25 cellular contexts compared by ENCODE assay signal in the genomic region with DNA sequence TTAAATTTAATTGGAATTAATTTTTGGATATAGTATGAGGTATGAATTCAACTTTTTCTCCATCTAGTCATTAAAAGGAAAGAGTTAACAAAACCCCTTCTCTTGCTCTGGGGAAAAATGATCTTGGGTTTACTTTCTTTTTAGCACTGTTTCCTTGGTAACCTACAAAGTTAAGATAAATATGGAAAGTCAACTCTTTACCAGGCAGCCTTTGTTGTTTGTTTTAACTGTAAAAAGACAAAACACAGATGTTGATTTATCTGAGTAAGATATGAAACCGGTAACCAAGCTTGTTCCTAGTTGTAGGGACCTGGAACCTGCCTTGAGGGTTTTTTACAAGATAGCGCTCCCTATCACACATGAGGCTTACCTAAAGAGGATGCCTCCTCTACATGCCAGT. TPM values are rescaled to one million over a fixed set of nuclear protein-coding genes. Genes with fewer than 3 reads are reported as not detected.
A peak's percentile ranks its signal among the peaks of the same experiment; 100 is the strongest.
DNase-seq lines count a peak whose midpoint lies in the region; ATAC-seq and TF ChIP-seq lines count a peak whose summit lies in the region.
"Had no signal": no experiment of that assay in that cellular context is flagged by ENCODE, and none has a peak within 500 bp of the region (broad histone marks: within the 10 kb centered on the region; RNA-seq: fewer than 3 reads in every experiment).

No MANE protein-coding gene starts in this region.

- intact Hi-C loops in activated CD8-positive, alpha-beta T cell treated with anti-CD3 and anti-CD28 coated beads for 36 hours (cut with micrococcal nuclease): no loop called here
- intact Hi-C loops in activated T-helper 2 cell treated with anti-CD3 and anti-CD28 coated beads, Interferon-gamma antibody, Interleukin-2, Interleukin-4, amounts not matched to agents 10 μg/mL and 5 μg/mL and 100 μg/mL, durations not matched to agents 14 hours and 24 hours and 36 hours (cut with micrococcal nuclease): no loop called here

- ATAC-seq in activated CD8-positive, alpha-beta T cell treated with anti-CD3 and anti-CD28 coated beads, Interleukin-2, amount 10 ng/mL, durations not matched to agents 7 days and 5 days: peak; percentile 36
- no peak for ATAC-seq in activated CD8-positive, alpha-beta T cell treated with anti-CD3 and anti-CD28 coated beads for 36 hours
- no peak for ATAC-seq in effector memory CD8-positive, alpha-beta T cell (replicated peaks)
- ATAC-seq: heart right ventricle, left lobe of liver had no signal

- no peaks in the 10 kb centered on the region for H3K27me3 Mint-ChIP-seq in activated CD8-positive, alpha-beta T cell treated with anti-CD3 and anti-CD28 coated beads, Interleukin-2, amount 10 ng/mL, durations not matched to agents 7 days and 5 days (ENCODE audit: low read depth)
- H3K27me3 Mint-ChIP-seq in activated CD8-positive, alpha-beta T cell treated with anti-CD3 and anti-CD28 coated beads for 36 hours: no peaks in the 10 kb centered on the region
- no peaks in the 10 kb centered on the region for H3K27me3 Mint-ChIP-seq in activated T-helper 2 cell treated with anti-CD3 and anti-CD28 coated beads, Interferon-gamma antibody, Interleukin-2, Interleukin-4, amounts not matched to agents 10 μg/mL and 5 μg/mL and 100 μg/mL, durations not matched to agents 14 hours and 24 hours and 36 hours (ENCODE audit: low read depth)
- no peaks in the 10 kb centered on the region for H3K27me3 Mint-ChIP-seq in progenitor cell of endocrine pancreas
- H3K27me3 Mint-ChIP-seq in effector memory CD8-positive, alpha-beta T cell: no peaks in the 10 kb centered on the region
- H3K27me3 Mint-ChIP-seq: activated CD4-positive, alpha-beta memory T cell treated with anti-CD3 and anti-CD28 coated beads, Interleukin-2, amount 10 ng/mL, durations not matched to agents 7 days and 5 days; activated naive CD8-positive, alpha-beta T cell treated with anti-CD3 and anti-CD28 coated beads, Interleukin-2, amount 10 ng/mL, durations not matched to agents 7 days and 5 days had no signal

- H3K27ac Mint-ChIP-seq in activated CD8-positive, alpha-beta T cell treated with anti-CD3 and anti-CD28 coated beads, Interleukin-2, amount 10 ng/mL, durations not matched to agents 7 days and 5 days: no peak overlapping the region
- no peak overlapping the region for H3K27ac Mint-ChIP-seq in activated CD8-positive, alpha-beta T cell treated with anti-CD3 and anti-CD28 coated beads for 36 hours
- peak overlapping the region; percentile 12 for H3K27ac Mint-ChIP-seq in activated T-helper 2 cell treated with anti-CD3 and anti-CD28 coated beads, Interferon-gamma antibody, Interleukin-2, Interleukin-4, amounts not matched to agents 10 μg/mL and 5 μg/mL and 100 μg/mL, durations not matched to agents 14 hours and 24 hours and 36 hours
- H3K27ac Mint-ChIP-seq in progenitor cell of endocrine pancreas: peak overlapping the region; percentile 23
- no peak overlapping the region for H3K27ac Mint-ChIP-seq in effector memory CD8-positive, alpha-beta T cell
- H3K27ac Mint-ChIP-seq: activated CD4-positive, alpha-beta memory T cell treated with anti-CD3 and anti-CD28 coated beads, Interleukin-2, amount 10 ng/mL, durations not matched to agents 7 days and 5 days; activated naive CD8-positive, alpha-beta T cell treated with anti-CD3 and anti-CD28 coated beads, Interleukin-2, amount 10 ng/mL, durations not matched to agents 7 days and 5 days; immature natural killer cell; mesothelial cell of epicardium; nephron; T-helper 2 cell treated with Interferon-gamma antibody and Interleukin-4, amounts not matched to agents 5 μg/mL and 100 μg/mL, for 36 hours had no signal

- DNase-seq in activated CD8-positive, alpha-beta T cell treated with anti-CD3 and anti-CD28 coated beads, Interleukin-2, amount 10 ng/mL, durations not matched to agents 7 days and 5 days: no peak
- no peak for DNase-seq in activated CD8-positive, alpha-beta T cell treated with anti-CD3 and anti-CD28 coated beads for 36 hours
- no peak for DNase-seq in activated T-helper 2 cell treated with anti-CD3 and anti-CD28 coated beads, Interferon-gamma antibody, Interleukin-2, Interleukin-4, amounts not matched to agents 10 μg/mL and 5 μg/mL and 100 μg/mL, durations not matched to agents 14 hours and 24 hours and 36 hours (ENCODE audit: low spot score)
- DNase-seq in fibroblast of gingiva (ENCODE audit: low read depth) (peak; percentile 4), progenitor cell of endocrine pancreas (ENCODE audit: low spot score, unreplicated experiment) (no peak), NCI-H526 (lab: John Stamatoyannopoulos, UW) (no peak), NCI-H748 (lab: John Stamatoyannopoulos, UW; ENCODE audit: unreplicated experiment) (no peak)
- DNase-seq in effector memory CD8-positive, alpha-beta T cell: no peak
- DNase-seq: activated CD4-positive, alpha-beta memory T cell treated with anti-CD3 and anti-CD28 coated beads, Interleukin-2, amount 10 ng/mL, durations not matched to agents 7 days and 5 days; activated naive CD8-positive, alpha-beta T cell treated with anti-CD3 and anti-CD28 coated beads, Interleukin-2, amount 10 ng/mL, durations not matched to agents 7 days and 5 days; activated T-cell treated with anti-CD3 and anti-CD28 coated beads, Interleukin-2, amount 50 U/mL, for 48 hours; brain microvascular endothelial cell; heart right ventricle; immature natural killer cell; NCI-H1417; NCI-H510A treated with DMSO at 0.1 percent for 48 hours; posterior cingulate gyrus; RPMI8226; SK-N-SH; substantia nigra; WERI-Rb-1 had no signal

- H3K9me3 Mint-ChIP-seq in activated CD8-positive, alpha-beta T cell treated with anti-CD3 and anti-CD28 coated beads, Interleukin-2, amount 10 ng/mL, durations not matched to agents 7 days and 5 days (ENCODE audit: insufficient read depth): no peaks in the 10 kb centered on the region
- H3K9me3 Mint-ChIP-seq in activated CD8-positive, alpha-beta T cell treated with anti-CD3 and anti-CD28 coated beads for 36 hours: no peaks in the 10 kb centered on the region
- H3K9me3 Mint-ChIP-seq in activated T-helper 2 cell treated with anti-CD3 and anti-CD28 coated beads, Interferon-gamma antibody, Interleukin-2, Interleukin-4, amounts not matched to agents 10 μg/mL and 5 μg/mL and 100 μg/mL, durations not matched to agents 14 hours and 24 hours and 36 hours: no peaks in the 10 kb centered on the region
- H3K9me3 Mint-ChIP-seq in progenitor cell of endocrine pancreas (ENCODE audit: low read depth): no peaks in the 10 kb centered on the region
- H3K9me3 Mint-ChIP-seq in effector memory CD8-positive, alpha-beta T cell: no peaks in the 10 kb centered on the region
- H3K9me3 Mint-ChIP-seq: activated CD4-positive, alpha-beta memory T cell treated with anti-CD3 and anti-CD28 coated beads, Interleukin-2, amount 10 ng/mL, durations not matched to agents 7 days and 5 days; activated naive CD8-positive, alpha-beta T cell treated with anti-CD3 and anti-CD28 coated beads, Interleukin-2, amount 10 ng/mL, durations not matched to agents 7 days and 5 days; immature natural killer cell; mesothelial cell of epicardium; nephron; T-helper 2 cell treated with Interferon-gamma antibody and Interleukin-4, amounts not matched to agents 5 μg/mL and 100 μg/mL, for 36 hours had no signal

- CTCF ChIA-PET in activated CD8-positive, alpha-beta T cell treated with anti-CD3 and anti-CD28 coated beads, Interleukin-2, amount 10 ng/mL, durations not matched to agents 7 days and 5 days (lab: Charles Lee): no interaction called here
- CTCF ChIA-PET in activated CD8-positive, alpha-beta T cell treated with anti-CD3 and anti-CD28 coated beads for 36 hours (lab: Charles Lee): interaction anchor here (1.5 kb wide), 1 partner anchor 348 kb away, joined by 3 read pairs; no protein-coding TSS in a partner anchor

- POLR2A ChIA-PET in activated CD8-positive, alpha-beta T cell treated with anti-CD3 and anti-CD28 coated beads, Interleukin-2, amount 10 ng/mL, durations not matched to agents 7 days and 5 days (lab: Charles Lee): no interaction called here
- POLR2A ChIA-PET in activated CD8-positive, alpha-beta T cell treated with anti-CD3 and anti-CD28 coated beads for 36 hours (lab: Charles Lee): no interaction called here

- H3K36me3 Mint-ChIP-seq in activated CD8-positive, alpha-beta T cell treated with anti-CD3 and anti-CD28 coated beads, Interleukin-2, amount 10 ng/mL, durations not matched to agents 7 days and 5 days (ENCODE audit: low read depth): peaks cover 22% of the 10 kb centered on the region
- peaks cover 9% of the 10 kb centered on the region for H3K36me3 Mint-ChIP-seq in activated CD8-positive, alpha-beta T cell treated with anti-CD3 and anti-CD28 coated beads for 36 hours (ENCODE audit: low read depth)
- peaks cover 18% of the 10 kb centered on the region for H3K36me3 Mint-ChIP-seq in activated T-helper 2 cell treated with anti-CD3 and anti-CD28 coated beads, Interferon-gamma antibody, Interleukin-2, Interleukin-4, amounts not matched to agents 10 μg/mL and 5 μg/mL and 100 μg/mL, durations not matched to agents 14 hours and 24 hours and 36 hours (ENCODE audit: low read depth)
- peaks cover 20% of the 10 kb centered on the region for H3K36me3 Mint-ChIP-seq in progenitor cell of endocrine pancreas (ENCODE audit: insufficient read depth)
- H3K36me3 Mint-ChIP-seq in effector memory CD8-positive, alpha-beta T cell (ENCODE audit: insufficient read depth): peaks cover 22% of the 10 kb centered on the region

- no peak overlapping the region for H3K4me3 Mint-ChIP-seq in activated CD8-positive, alpha-beta T cell treated with anti-CD3 and anti-CD28 coated beads, Interleukin-2, amount 10 ng/mL, durations not matched to agents 7 days and 5 days
- no peak overlapping the region for H3K4me3 Mint-ChIP-seq in activated CD8-positive, alpha-beta T cell treated with anti-CD3 and anti-CD28 coated beads for 36 hours
- H3K4me3 Mint-ChIP-seq in activated T-helper 2 cell treated with anti-CD3 and anti-CD28 coated beads, Interferon-gamma antibody, Interleukin-2, Interleukin-4, amounts not matched to agents 10 μg/mL and 5 μg/mL and 100 μg/mL, durations not matched to agents 14 hours and 24 hours and 36 hours (ENCODE audit: low read depth): no peak overlapping the region
- H3K4me3 Mint-ChIP-seq in progenitor cell of endocrine pancreas (ENCODE audit: low read depth): no peak overlapping the region
- H3K4me3 Mint-ChIP-seq in effector memory CD8-positive, alpha-beta T cell: no peak overlapping the region
- H3K4me3 Mint-ChIP-seq: activated CD4-positive, alpha-beta memory T cell treated with anti-CD3 and anti-CD28 coated beads, Interleukin-2, amount 10 ng/mL, durations not matched to agents 7 days and 5 days; activated naive CD8-positive, alpha-beta T cell treated with anti-CD3 and anti-CD28 coated beads, Interleukin-2, amount 10 ng/mL, durations not matched to agents 7 days and 5 days; immature natural killer cell; mesothelial cell of epicardium; nephron; T-helper 2 cell treated with Interferon-gamma antibody and Interleukin-4, amounts not matched to agents 5 μg/mL and 100 μg/mL, for 36 hours had no signal

- no peaks in the 10 kb centered on the region for H3K4me1 Mint-ChIP-seq in activated CD8-positive, alpha-beta T cell treated with anti-CD3 and anti-CD28 coated beads, Interleukin-2, amount 10 ng/mL, durations not matched to agents 7 days and 5 days (ENCODE audit: low read depth)
- no peaks in the 10 kb centered on the region for H3K4me1 Mint-ChIP-seq in activated CD8-positive, alpha-beta T cell treated with anti-CD3 and anti-CD28 coated beads for 36 hours (ENCODE audit: low read depth)
- peaks cover 2% of the 10 kb centered on the region for H3K4me1 Mint-ChIP-seq in activated T-helper 2 cell treated with anti-CD3 and anti-CD28 coated beads, Interferon-gamma antibody, Interleukin-2, Interleukin-4, amounts not matched to agents 10 μg/mL and 5 μg/mL and 100 μg/mL, durations not matched to agents 14 hours and 24 hours and 36 hours (ENCODE audit: low read depth)
- H3K4me1 Mint-ChIP-seq in progenitor cell of endocrine pancreas (ENCODE audit: low read depth): peaks cover 9% of the 10 kb centered on the region
- no peaks in the 10 kb centered on the region for H3K4me1 Mint-ChIP-seq in effector memory CD8-positive, alpha-beta T cell (ENCODE audit: low read depth in 2 of 2)
- H3K4me1 Mint-ChIP-seq: activated CD4-positive, alpha-beta memory T cell treated with anti-CD3 and anti-CD28 coated beads, Interleukin-2, amount 10 ng/mL, durations not matched to agents 7 days and 5 days; activated naive CD8-positive, alpha-beta T cell treated with anti-CD3 and anti-CD28 coated beads, Interleukin-2, amount 10 ng/mL, durations not matched to agents 7 days and 5 days; nephron had no signal

- no peak for TF ChIP-seq CTCF in activated CD8-positive, alpha-beta T cell treated with anti-CD3 and anti-CD28 coated beads for 36 hours (IDR thresholded peaks at IDR 0.05)
- TF ChIP-seq CTCF in progenitor cell of endocrine pancreas (IDR thresholded peaks at IDR 0.05; ENCODE audit: unreplicated experiment): no peak

RNA-seq across cellular contexts. Expression of gene SANBR, which starts 10.1 kb away (rescaled TPM):
- 10 to 100 TPM in 1 of 2 experiments, 1 to 10 TPM in 1; 8.9 to 10.2 TPM for total RNA-seq in activated CD8-positive, alpha-beta T cell treated with anti-CD3 and anti-CD28 coated beads, Interleukin-2, amount 10 ng/mL, durations not matched to agents 7 days and 5 days
- total RNA-seq in activated CD8-positive, alpha-beta T cell treated with anti-CD3 and anti-CD28 coated beads for 36 hours: 1 to 10 TPM in 1 of 2 experiments, under 1 TPM in 1; 0.97 to 1.3 TPM
- 8.2 and 9.4 TPM in 2 replicates for total RNA-seq in activated T-helper 2 cell treated with anti-CD3 and anti-CD28 coated beads, Interferon-gamma antibody, Interleukin-2, Interleukin-4, amounts not matched to agents 10 μg/mL and 5 μg/mL and 100 μg/mL, durations not matched to agents 14 hours and 24 hours and 36 hours
- 45.2 and 47.9 TPM in 2 replicates for total RNA-seq in progenitor cell of endocrine pancreas

RNA-seq across cellular contexts. Expression of gene PUS10, which starts 37.5 kb away (rescaled TPM):
- 1 to 10 TPM; 7.3 to 7.7 TPM for total RNA-seq in activated CD8-positive, alpha-beta T cell treated with anti-CD3 and anti-CD28 coated beads, Interleukin-2, amount 10 ng/mL, durations not matched to agents 7 days and 5 days
- 1 to 10 TPM; 7.9 to 8.7 TPM for total RNA-seq in activated CD8-positive, alpha-beta T cell treated with anti-CD3 and anti-CD28 coated beads for 36 hours
- 7.4 TPM in 2 replicates for total RNA-seq in activated T-helper 2 cell treated with anti-CD3 and anti-CD28 coated beads, Interferon-gamma antibody, Interleukin-2, Interleukin-4, amounts not matched to agents 10 μg/mL and 5 μg/mL and 100 μg/mL, durations not matched to agents 14 hours and 24 hours and 36 hours
- 7.1 and 8.2 TPM in 2 replicates for total RNA-seq in progenitor cell of endocrine pancreas

RNA-seq across cellular contexts. Expression of gene PEX13, which starts 38.0 kb away (rescaled TPM):
- 10 to 100 TPM; 15.5 to 18.6 TPM for total RNA-seq in activated CD8-positive, alpha-beta T cell treated with anti-CD3 and anti-CD28 coated beads, Interleukin-2, amount 10 ng/mL, durations not matched to agents 7 days and 5 days
- 10 to 100 TPM; 15.5 to 16.8 TPM for total RNA-seq in activated CD8-positive, alpha-beta T cell treated with anti-CD3 and anti-CD28 coated beads for 36 hours
- total RNA-seq in activated T-helper 2 cell treated with anti-CD3 and anti-CD28 coated beads, Interferon-gamma antibody, Interleukin-2, Interleukin-4, amounts not matched to agents 10 μg/mL and 5 μg/mL and 100 μg/mL, durations not matched to agents 14 hours and 24 hours and 36 hours: 17.9 and 21.6 TPM in 2 replicates
- 34.0 and 37.6 TPM in 2 replicates for total RNA-seq in progenitor cell of endocrine pancreas

Comparison
In these comparisons a context has a peak if more than half of its experiments do, and no peak if none do; other contexts are left out.
1. H3K27ac Mint-ChIP-seq: peak in activated T-helper 2 cell treated with anti-CD3 and anti-CD28 coated beads, Interferon-gamma antibody, Interleukin-2, Interleukin-4, amounts not matched to agents 10 μg/mL and 5 μg/mL and 100 μg/mL, durations not matched to agents 14 hours and 24 hours and 36 hours (single experiment) and progenitor cell of endocrine pancreas (single experiment); none in activated CD8-positive, alpha-beta T cell treated with anti-CD3 and anti-CD28 coated beads, Interleukin-2, amount 10 ng/mL, durations not matched to agents 7 days and 5 days (single experiment), activated CD8-positive, alpha-beta T cell treated with anti-CD3 and anti-CD28 coated beads for 36 hours (single experiment) and effector memory CD8-positive, alpha-beta T cell (0 of 2).